In the genomic region with DNA sequence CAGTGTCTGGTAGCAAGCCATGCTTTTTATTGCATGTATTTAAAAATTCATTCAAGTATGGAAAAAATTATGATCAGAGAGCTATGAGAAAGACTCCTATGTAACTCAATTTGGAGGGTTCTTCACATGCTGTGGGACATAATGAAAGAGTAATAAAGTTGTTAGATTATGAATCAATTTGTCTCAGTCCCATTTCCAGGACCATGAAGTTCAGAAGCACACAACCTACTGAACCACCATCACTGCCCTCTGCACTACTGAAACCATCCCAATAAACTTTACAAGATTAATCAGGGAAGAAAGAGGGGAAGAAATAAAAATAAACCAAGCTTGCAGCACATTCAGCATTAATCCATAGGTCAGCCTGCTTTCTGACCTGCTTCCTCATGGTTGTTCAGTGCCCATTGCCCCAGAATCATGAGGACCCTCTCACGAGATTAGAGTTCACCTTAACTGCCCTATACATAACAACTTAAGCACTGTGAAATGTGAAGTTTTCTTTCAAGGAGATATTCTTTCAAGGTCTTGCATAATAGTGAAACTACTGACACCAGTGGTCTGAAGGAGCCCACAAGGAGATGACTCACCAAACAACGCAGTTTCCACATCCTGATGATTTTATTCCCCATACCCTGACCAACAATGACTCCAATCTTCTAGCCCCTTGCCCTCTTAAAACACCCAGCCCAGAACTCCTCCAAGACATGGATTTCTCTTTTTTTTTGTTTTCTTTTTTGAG, we compare ENCODE assay signal across 9 cellular contexts.
DNase-seq lines count a peak whose midpoint lies in the region; ATAC-seq and TF ChIP-seq lines count a peak whose summit lies in the region.
"Had no signal": no experiment of that assay in that cellular context is flagged by ENCODE, and none has a peak within 500 bp of the region (broad histone marks: within the 10 kb centered on the region; RNA-seq: fewer than 3 reads in every experiment).

No MANE protein-coding gene starts in this region.

- no peak for TF ChIP-seq CTCF in right atrium auricular region (IDR thresholded peaks at IDR 0.05)
- no peak for TF ChIP-seq CTCF in fibroblast of mammary gland (conservative IDR thresholded peaks at IDR 0.05; ENCODE audit: control insufficient read depth, insufficient read depth, low read depth, low read length)
- TF ChIP-seq CTCF in vagina (IDR thresholded peaks at IDR 0.05), result no peak

- ATAC-seq in Right ventricle myocardium superior (ENCODE audit: poor library complexity) (peak; percentile 83), GM19463 (IDR thresholded peaks at IDR 0.05; ENCODE audit: unreplicated experiment) (no peak), GM18861 (IDR thresholded peaks at IDR 0.05; ENCODE audit: unreplicated experiment) (no peak)
- ATAC-seq: left lobe of liver had no signal

- no peak for DNase-seq in Right ventricle myocardium superior
- no peak for DNase-seq in right atrium auricular region (ENCODE audit: low spot score)
- peak; percentile 66 for DNase-seq in RPMI8226
- DNase-seq in fibroblast of mammary gland (ENCODE audit: low read depth), result peak; percentile 93
- peak in 1 of 2 donors; percentile 6 for DNase-seq in vagina (ENCODE audit: extremely low spot score in 2 of 2)
- DNase-seq in NCI-H82 (lab: John Stamatoyannopoulos, UW), result no peak

- no peaks in the 10 kb centered on the region for H3K27me3 ChIP-seq in right atrium auricular region
- H3K27me3 ChIP-seq in vagina, result no peaks in the 10 kb centered on the region

- no peak overlapping the region for H3K4me3 ChIP-seq in right atrium auricular region
- no peak overlapping the region for H3K4me3 ChIP-seq in fibroblast of mammary gland (ENCODE audit: control insufficient read depth, low read depth, low read length)
- H3K4me3 ChIP-seq in vagina, result no peak overlapping the region

- H3K27ac ChIP-seq in right atrium auricular region (no peak overlapping the region), vagina (peak overlapping the region; percentile 13)

- H3K36me3 ChIP-seq in right atrium auricular region (no peaks in the 10 kb centered on the region), vagina (no peaks in the 10 kb centered on the region)

- H3K4me1 ChIP-seq in right atrium auricular region (no peaks in the 10 kb centered on the region), vagina (no peaks in the 10 kb centered on the region)

- intact Hi-C loops in Right ventricle myocardium superior (cut with DNase I), result no loop called here
- intact Hi-C loops in vagina (cut with DNase I), result no loop called here

- TF ChIP-seq POLR2A in vagina (IDR thresholded peaks at IDR 0.05), result no peak

- H3K9me3 ChIP-seq in right atrium auricular region (peaks cover 0 to 12% of the 10 kb centered on the region in 2 donors), vagina (no peaks in the 10 kb centered on the region)

Comparison
In these comparisons a context has a peak if more than half of its experiments do, and no peak if none do; other contexts are left out.
1. DNase-seq: peak in RPMI8226 (single experiment) and fibroblast of mammary gland (single experiment); none in Right ventricle myocardium superior (single experiment), right atrium auricular region (single experiment) and NCI-H82 (single experiment).